Comparison of ENCODE assay signal across 13 cellular contexts in the genomic region with DNA sequence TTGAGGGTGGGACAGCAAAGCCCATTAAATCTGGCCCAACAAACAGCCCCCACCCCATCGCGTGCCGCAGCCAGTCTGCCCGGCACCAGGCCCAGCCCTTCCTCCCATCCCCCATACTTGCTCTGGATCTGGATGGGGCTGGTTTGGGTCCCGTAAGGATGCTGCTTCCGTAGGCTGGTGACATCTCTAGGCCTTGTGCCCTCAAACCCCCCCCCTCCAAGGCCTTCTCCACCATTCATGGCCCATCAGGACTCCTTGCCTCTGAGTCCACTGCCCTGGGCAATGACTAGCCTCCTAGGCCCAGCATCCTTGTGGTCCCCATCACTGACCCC. TPM values are rescaled to one million over a fixed set of nuclear protein-coding genes. Genes with fewer than 3 reads are reported as not detected.
DNase-seq lines count a peak whose midpoint lies in the region; ATAC-seq and TF ChIP-seq lines count a peak whose summit lies in the region.
"Had no signal": no experiment of that assay in that cellular context is flagged by ENCODE, and none has a peak within 500 bp of the region (broad histone marks: within the 10 kb centered on the region; RNA-seq: fewer than 3 reads in every experiment).

No MANE protein-coding gene starts in this region.

- H3K36me3 ChIP-seq in GM23338 (ENCODE audit: insufficient read depth) (peaks cover 6% of the 10 kb centered on the region; the same call in 1 of the 2 replicates), OCI-LY7 (ENCODE audit: insufficient read depth, low read length) (no peaks in the 10 kb centered on the region), endodermal cell (ENCODE audit: control insufficient read depth, insufficient read depth, low read length) (peaks cover 15% of the 10 kb centered on the region), trophoblast cell (ENCODE audit: control insufficient read depth in 1 of 2, insufficient read depth in 2 of 2, low read length in 2 of 2) (peaks cover 7 to 9% of the 10 kb centered on the region in 2 experiments)
- H3K36me3 ChIP-seq: brain microvascular endothelial cell had no signal

- H2AFZ ChIP-seq in GM23338: peak overlapping the region; percentile 92; the same call in 1 of the 2 replicates
- H2AFZ ChIP-seq in OCI-LY7 (ENCODE audit: low read length): no peak overlapping the region
- no peak overlapping the region for H2AFZ ChIP-seq in trophoblast cell (ENCODE audit: insufficient read depth, low read length, poor library complexity)

- H3K27me3 Mint-ChIP-seq in GM23338 (ENCODE audit: insufficient read depth, low read depth, poor library complexity) (peaks cover 2% of the 10 kb centered on the region), endodermal cell (ENCODE audit: insufficient read depth) (no peaks in the 10 kb centered on the region)

- no TSS peak for BruUV-seq in OCI-LY7 (replicated peaks; lab: Mats Ljungman, UMichigan)

- H3K14ac ChIP-seq in trophoblast cell (ENCODE audit: low read length): no peak overlapping the region

- H3K4me2 ChIP-seq in GM23338 (peak overlapping the region; percentile 88), OCI-LY7 (ENCODE audit: low read length) (peak overlapping the region; percentile 90; the same call in 1 of the 2 replicates), trophoblast cell (ENCODE audit: low read length) (peak overlapping the region; percentile 88)

- H3K4me3 Mint-ChIP-seq in GM23338 (peak overlapping the region; percentile 76; the same call in 2 of the 3 replicates), endodermal cell (peak overlapping the region; percentile 78)

- peaks cover 14% of the 10 kb centered on the region for H4K20me1 ChIP-seq in GM23338 (replicated peaks; ENCODE audit: insufficient read depth)
- H4K20me1 ChIP-seq in OCI-LY7 (ENCODE audit: insufficient read depth, low read length): no peaks in the 10 kb centered on the region

- H3K79me2 ChIP-seq in GM23338 (replicated peaks; ENCODE audit: insufficient read depth) (peaks cover 32% of the 10 kb centered on the region), OCI-LY7 (ENCODE audit: insufficient read depth, low read depth, low read length) (no peaks in the 10 kb centered on the region), trophoblast cell (ENCODE audit: control insufficient read depth, insufficient read depth, low read length, poor library complexity) (peaks cover 14% of the 10 kb centered on the region)

- H3K9me3 Mint-ChIP-seq in GM23338: peaks cover 15% of the 10 kb centered on the region; the same call in 2 of the 3 replicates
- peaks cover 10% of the 10 kb centered on the region for H3K9me3 Mint-ChIP-seq in endodermal cell

- H3K23ac ChIP-seq in trophoblast cell (ENCODE audit: low read length): no peak overlapping the region

- intact Hi-C loops in OCI-LY7 (cut with micrococcal nuclease; ENCODE audit: unreplicated experiment): loop anchor here (10.0 kb wide), 1 partner anchor 71 kb away; no protein-coding TSS in a partner anchor

- H3K27me3 ChIP-seq in GM23338 (ENCODE audit: insufficient read depth) (no peaks in the 10 kb centered on the region), endodermal cell (ENCODE audit: control insufficient read depth, insufficient read depth, low read length, poor library complexity, severe bottlenecking) (no peaks in the 10 kb centered on the region), trophoblast cell (ENCODE audit: insufficient read depth, low read length) (no peaks in the 10 kb centered on the region)
- H3K27me3 ChIP-seq: brain microvascular endothelial cell had no signal

- no peak overlapping the region for H3K4ac ChIP-seq in trophoblast cell (ENCODE audit: low read depth, low read length)

- POLR2A ChIA-PET in OCI-LY7 (lab: Charles Lee): no interaction called here

- peak; percentile 5 for ATAC-seq in GM23338
- no peak for ATAC-seq in GM21447 (IDR thresholded peaks at IDR 0.05; ENCODE audit: unreplicated experiment)

- H2BK5ac ChIP-seq in trophoblast cell (ENCODE audit: low read depth, low read length, poor library complexity): peak overlapping the region; percentile 0

- H3K27ac ChIP-seq in GM23338 (ENCODE audit: low read depth): no peak overlapping the region
- no peak overlapping the region for H3K27ac ChIP-seq in OCI-LY7 (ENCODE audit: low read depth, low read length, poor library complexity, severe bottlenecking)
- no peak overlapping the region for H3K27ac ChIP-seq in endodermal cell (ENCODE audit: low read depth, low read length)
- H3K27ac ChIP-seq in trophoblast cell (ENCODE audit: low read depth, low read length): no peak overlapping the region
- H3K27ac ChIP-seq: brain microvascular endothelial cell had no signal

- H3K9me2 ChIP-seq in GM23338 (ENCODE audit: insufficient read depth) (no peaks in the 10 kb centered on the region), OCI-LY7 (ENCODE audit: insufficient read depth, low read length) (no peaks in the 10 kb centered on the region)

- H3K4me1 Mint-ChIP-seq in GM23338: peaks cover 14% of the 10 kb centered on the region
- H3K4me1 Mint-ChIP-seq in endodermal cell: peaks cover 11% of the 10 kb centered on the region

- peak overlapping the region; percentile 69 for H2AK5ac ChIP-seq in trophoblast cell (ENCODE audit: low read length)

- no peak for TF ChIP-seq CTCF in GM23338 (conservative IDR thresholded peaks at IDR 0.05; ENCODE audit: low read depth in 2 of 2)
- TF ChIP-seq CTCF in OCI-LY7 (conservative IDR thresholded peaks at IDR 0.05; ENCODE audit: low read length): no peak
- no peak for TF ChIP-seq CTCF in endodermal cell (conservative IDR thresholded peaks at IDR 0.05)

- H3K4me1 ChIP-seq in GM23338 (ENCODE audit: insufficient read depth) (peaks cover 15% of the 10 kb centered on the region), OCI-LY7 (ENCODE audit: insufficient read depth, low read length, poor library complexity, severe bottlenecking) (peaks cover 35% of the 10 kb centered on the region), endodermal cell (ENCODE audit: control insufficient read depth, insufficient read depth, low read length) (peaks cover 5% of the 10 kb centered on the region), trophoblast cell (ENCODE audit: control insufficient read depth in 1 of 2, insufficient read depth in 2 of 2, low read length in 2 of 2) (peaks cover 25 to 27% of the 10 kb centered on the region in 2 experiments)

- H3K18ac ChIP-seq in trophoblast cell (ENCODE audit: low read length): peak overlapping the region; percentile 4

- H2BK12ac ChIP-seq in trophoblast cell (ENCODE audit: low read length): peak overlapping the region; percentile 15

- peak overlapping the region; percentile 5 for H2BK120ac ChIP-seq in trophoblast cell (ENCODE audit: insufficient read depth, low read length, poor library complexity)

- H3K4me3 ChIP-seq in GM23338 (peak overlapping the region; percentile 81), OCI-LY7 (ENCODE audit: low read depth, low read length, poor library complexity, severe bottlenecking) (no peak overlapping the region), endodermal cell (ENCODE audit: low read length) (no peak overlapping the region), trophoblast cell (ENCODE audit: low read depth, low read length) (no peak overlapping the region)

- CTCF ChIA-PET in OCI-LY7 (lab: Charles Lee; ENCODE audit: unreplicated experiment): no interaction called here

- peaks cover 23% of the 10 kb centered on the region for H3K79me1 ChIP-seq in trophoblast cell (ENCODE audit: low read length)

- H3K9me3 ChIP-seq in OCI-LY7 (ENCODE audit: low read length) (peaks cover 6% of the 10 kb centered on the region; the same call in 1 of the 2 replicates), endodermal cell (ENCODE audit: control insufficient read depth, low read length) (peaks cover 7% of the 10 kb centered on the region), trophoblast cell (ENCODE audit: insufficient read depth, low read depth, low read length) (no peaks in the 10 kb centered on the region)

- H4K91ac ChIP-seq in trophoblast cell (ENCODE audit: low read depth, low read length): peak overlapping the region; percentile 91

- 92 to 100% methylated on average over 1 to 6 of the region's 6 CpGs for whole genome bisulfite sequencing in endodermal cell (ENCODE audit: insufficient coverage in 1 of 2, insufficient read length in 1 of 2), 2 experiments
- WGBS in trophoblast cell (ENCODE audit: extremely low coverage, insufficient coverage, insufficient read length): no CpG with 5 or more reads among the region's 6 CpGs

- H3F3A ChIP-seq in GM23338 (replicated peaks; ENCODE audit: low read depth): 0 out of 2 replicates have a peak, but pooled peaks cover 4% of the 10 kb centered on the region

- DNase-seq in GM23338 (ENCODE audit: low spot score): peak; percentile 29
- no peak for DNase-seq in OCI-LY7 (ENCODE audit: low spot score)
- DNase-seq in endodermal cell: no peak
- DNase-seq in trophoblast cell: no peak
- no peak for DNase-seq in NCI-H345 (lab: John Stamatoyannopoulos, UW)
- no peak for DNase-seq in SW 1271 (lab: John Stamatoyannopoulos, UW)
- DNase-seq: activated CD4-positive, alpha-beta T cell treated with anti-CD3 and anti-CD28 coated beads, Interleukin-2, amount 50 U/mL, for 1 hour; brain microvascular endothelial cell; NCI-H2081 treated with DMSO at 0.1 percent for 48 hours had no signal

- H3K36me3 Mint-ChIP-seq in GM23338 (ENCODE audit: low read depth): peaks cover 20% of the 10 kb centered on the region
- no peaks in the 10 kb centered on the region for H3K36me3 Mint-ChIP-seq in endodermal cell (ENCODE audit: low read depth)

- H3K9ac ChIP-seq in endodermal cell (ENCODE audit: extremely low read depth, low read length, poor library complexity, severe bottlenecking) (no peak overlapping the region), trophoblast cell (ENCODE audit: low read length) (no peak overlapping the region)

- peak overlapping the region; percentile 22 for H4K8ac ChIP-seq in trophoblast cell (ENCODE audit: low read depth, low read length)

- no peak overlapping the region for H4K12ac ChIP-seq in trophoblast cell (ENCODE audit: low read depth, low read length)

- no peak overlapping the region for H3K27ac Mint-ChIP-seq in GM23338
- no peak overlapping the region for H3K27ac Mint-ChIP-seq in endodermal cell

RNA-seq across cellular contexts. Expression of a gene that starts 0.8 kb away (rescaled TPM):
- 44.5 and 46.6 TPM in 2 replicates for total RNA-seq in GM23338 (2014; rRNA removed; shearing (Covaris generic))
- polyA plus RNA-seq in GM23338 (2016; fragmentation: Nextera tagmentation; extraction: Ambion mirVana): 7.6 and 8.5 TPM in 2 replicates
- total RNA-seq in OCI-LY7 (2014; rRNA removed; shearing (Covaris generic)): 5.0 and 15.3 TPM in 2 replicates
- 9.1 and 10.4 TPM in 2 replicates for total RNA-seq in OCI-LY7 (2022)
- total RNA-seq in endodermal cell: 10 to 100 TPM; 24.2 to 27.0 TPM
- 6.2 TPM for polyA plus RNA-seq in endodermal cell (2013, experiment 1 of 2)
- polyA plus RNA-seq in endodermal cell (2013, experiment 2 of 2): 6.5 TPM
- polyA plus RNA-seq in trophoblast cell (2013): 29.3 and 31.0 TPM in 2 replicates

RNA-seq across cellular contexts. Expression of a gene that starts 41.3 kb away (rescaled TPM):
- 0.24 and 0.27 TPM in 2 replicates for total RNA-seq in GM23338 (2014; rRNA removed; shearing (Covaris generic))
- 0.47 TPM in 1 of 2 replicates, not detected in the other for polyA plus RNA-seq in GM23338 (2016; fragmentation: Nextera tagmentation; extraction: Ambion mirVana)
- total RNA-seq in OCI-LY7 (2014; rRNA removed; shearing (Covaris generic)): 176 and 221 TPM in 2 replicates
- total RNA-seq in OCI-LY7 (2022): 125 and 154 TPM in 2 replicates
- under 1 TPM in 1 of 2 donors, not detected in 1; 0.15 TPM for total RNA-seq in endodermal cell
- 1.1 TPM for polyA plus RNA-seq in endodermal cell (2013, experiment 1 of 2)
- polyA plus RNA-seq in endodermal cell (2013, experiment 2 of 2): 0.33 TPM
- 1.3 and 1.6 TPM in 2 replicates for polyA plus RNA-seq in trophoblast cell (2013)
- total RNA-seq: fibroblast of lung had no signal

RNA-seq across cellular contexts. Expression of a gene that starts 53.4 kb away (rescaled TPM):
- total RNA-seq in GM23338 (2014; rRNA removed; shearing (Covaris generic)): 0.10 TPM in 1 of 2 replicates, not detected in the other
- polyA plus RNA-seq in GM23338 (2016; fragmentation: Nextera tagmentation; extraction: Ambion mirVana): not detected in 2 replicates
- total RNA-seq in OCI-LY7 (2014; rRNA removed; shearing (Covaris generic)): not detected in 2 replicates
- total RNA-seq in OCI-LY7 (2022) (not detected in 2 replicates), endodermal cell (under 1 TPM; 0.11 to 0.29 TPM)
- not detected for polyA plus RNA-seq in endodermal cell (2013, experiment 1 of 2)
- polyA plus RNA-seq in endodermal cell (2013, experiment 2 of 2): not detected
- 0.21 and 0.25 TPM in 2 replicates for polyA plus RNA-seq in trophoblast cell (2013)
- total RNA-seq: fibroblast of lung, HT1080, kidney epithelial cell had no signal
- polyA plus RNA-seq: fibroblast of lung had no signal

Comparison
In these comparisons a context has a peak if more than half of its experiments do, and no peak if none do; other contexts are left out.
1. RNA of a gene that starts 41.3 kb away (total RNA-seq): 125 to 221 TPM in OCI-LY7; 0.24 to 0.27 TPM in GM23338 and 0.15 TPM in endodermal cell; every median in the first group is over 10 times any median in the second.
2. Peak in every context shown above with its lines, with median percentiles within 50 percentile points of each other: H3K4me2 ChIP-seq.